Comparison of ENCODE assay signal across 22 cellular contexts in genomic region chr10:62238880-62239279, GRCh38. TPM values are rescaled to one million over a fixed set of nuclear protein-coding genes. Genes with fewer than 3 reads are reported as not detected.
DNase-seq lines count a peak whose midpoint lies in the region; ATAC-seq and TF ChIP-seq lines count a peak whose summit lies in the region.
"Had no signal": no experiment of that assay in that cellular context is flagged by ENCODE, and none has a peak within 500 bp of the region (broad histone marks: within the 10 kb centered on the region; RNA-seq: fewer than 3 reads in every experiment).

No MANE protein-coding gene starts in this region.

- peaks cover 6 to 8% of the 10 kb centered on the region in 2 donors for H3K36me3 Mint-ChIP-seq in activated T-cell treated with anti-CD3 and anti-CD28 coated beads, Interleukin-2, amount 50 U/mL, for 72 hours (ENCODE audit: insufficient read depth in 2 of 2)
- peaks cover 13% of the 10 kb centered on the region for H3K36me3 Mint-ChIP-seq in activated CD4-positive, alpha-beta memory T cell treated with anti-CD3 and anti-CD28 coated beads, Interleukin-2, amount 10 ng/mL, durations not matched to agents 7 days and 5 days (ENCODE audit: low read depth)

- peaks cover 61% of the 10 kb centered on the region for H3K4me1 Mint-ChIP-seq in activated T-cell treated with anti-CD3 and anti-CD28 coated beads, Interleukin-2, amount 50 U/mL, for 72 hours (ENCODE audit: low read depth)
- H3K4me1 Mint-ChIP-seq in activated CD4-positive, alpha-beta memory T cell treated with anti-CD3 and anti-CD28 coated beads, Interleukin-2, amount 10 ng/mL, durations not matched to agents 7 days and 5 days, result peaks cover 34% of the 10 kb centered on the region
- H3K4me1 Mint-ChIP-seq: neural crest cell had no signal

- peak overlapping the region; percentile 85 for H3K27ac Mint-ChIP-seq in activated T-cell treated with anti-CD3 and anti-CD28 coated beads, Interleukin-2, amount 50 U/mL, for 72 hours
- H3K27ac Mint-ChIP-seq in activated CD4-positive, alpha-beta memory T cell treated with anti-CD3 and anti-CD28 coated beads, Interleukin-2, amount 10 ng/mL, durations not matched to agents 7 days and 5 days, result peak overlapping the region; percentile 23
- H3K27ac Mint-ChIP-seq: dendritic cell treated with granulocyte-macrophage colony-stimulating factor and Interleukin-4, amounts not matched to agents 40 ng/mL and 50 ng/mL, for 4 days; WTC11 had no signal

- no peak for ATAC-seq in activated T-cell treated with anti-CD3 and anti-CD28 coated beads, Interleukin-2, amount 50 U/mL, for 72 hours (replicated peaks in 1 of 2)
- ATAC-seq in HG02759 (IDR thresholded peaks at IDR 0.05; ENCODE audit: unreplicated experiment), result no peak
- ATAC-seq: WTC11 had no signal

- no peaks in the 10 kb centered on the region for H3K9me2 ChIP-seq in Karpas-422 (replicated peaks; ENCODE audit: insufficient read depth, low read length)

- H3K4me3 ChIP-seq in Karpas-422 (ENCODE audit: low read length), result no peak overlapping the region
- no peak overlapping the region for H3K4me3 ChIP-seq in transverse colon
- no peak overlapping the region for H3K4me3 ChIP-seq in osteoblast (ENCODE audit: insufficient read depth, low read length)
- H3K4me3 ChIP-seq: HAP-1, right atrium auricular region, upper lobe of left lung had no signal

- no peak overlapping the region for H3K4me2 ChIP-seq in Karpas-422 (ENCODE audit: low read depth, low read length, poor library complexity, severe bottlenecking)
- H3K4me2 ChIP-seq in osteoblast (ENCODE audit: insufficient read depth, low read length), result no peak overlapping the region

- H4K20me1 ChIP-seq in Karpas-422 (ENCODE audit: insufficient read depth, low read depth, low read length), result no peaks in the 10 kb centered on the region
- H4K20me1 ChIP-seq in osteoblast (ENCODE audit: insufficient read depth, low read length), result no peaks in the 10 kb centered on the region

- POLR2A ChIA-PET in activated CD4-positive, alpha-beta memory T cell treated with anti-CD3 and anti-CD28 coated beads, Interleukin-2, amount 10 ng/mL, durations not matched to agents 7 days and 5 days (lab: Charles Lee), result interaction anchor here (0.8 to 4.4 kb wide), 7 partner anchors 25 to 339 kb away, joined by 3 to 38 read pairs (median 4); no protein-coding TSS in a partner anchor

- intact Hi-C loops in transverse colon (cut with DNase I; ENCODE audit: low total_unique reads), result no loop called here

- H3K9ac ChIP-seq in Karpas-422 (ENCODE audit: low read length), result no peak overlapping the region

- H3K79me2 ChIP-seq in Karpas-422 (ENCODE audit: low read length), result no peaks in the 10 kb centered on the region
- H3K79me2 ChIP-seq in osteoblast (ENCODE audit: insufficient read depth, low read length), result no peaks in the 10 kb centered on the region

- WGBS in transverse colon (ENCODE audit: low coverage in 1 of 2), 2 donors, result 54 to 63% methylated on average over 1 of the region's 1 CpG

- no peak overlapping the region for H3K27ac ChIP-seq in Karpas-422 (ENCODE audit: low read length)
- H3K27ac ChIP-seq in transverse colon, result peak overlapping the region in 3 of 4 donors; percentile 42 to 55 (median 43)
- H3K27ac ChIP-seq in osteoblast (ENCODE audit: low read depth, low read length), result no peak overlapping the region
- H3K27ac ChIP-seq: C4-2B, right atrium auricular region, upper lobe of left lung had no signal

- CTCF ChIA-PET in activated CD4-positive, alpha-beta memory T cell treated with anti-CD3 and anti-CD28 coated beads, Interleukin-2, amount 10 ng/mL, durations not matched to agents 7 days and 5 days (lab: Charles Lee), result interaction anchor here (1.5 to 2.4 kb wide), 4 partner anchors 184 to 342 kb away, joined by 4 to 15 read pairs (median 4); no protein-coding TSS in a partner anchor

- H2AFZ ChIP-seq in Karpas-422 (ENCODE audit: low read length), result peak overlapping the region; percentile 30; the same call in 1 of the 2 replicates
- no peak overlapping the region for H2AFZ ChIP-seq in osteoblast (ENCODE audit: low read length)

- TF ChIP-seq CTCF in transverse colon (IDR thresholded peaks at IDR 0.05), result no peak
- TF ChIP-seq CTCF in osteoblast (IDR thresholded peaks at IDR 0.05; ENCODE audit: extremely low read depth, low read depth, low read length), result no peak

- TF ChIP-seq EP300 in transverse colon (IDR thresholded peaks at IDR 0.05; ENCODE audit: low read depth), result no peak

- H3K27me3 ChIP-seq in Karpas-422 (ENCODE audit: low read length) (no peaks in the 10 kb centered on the region), transverse colon (no peaks in the 10 kb centered on the region), osteoblast (ENCODE audit: insufficient read depth, low read length) (no peaks in the 10 kb centered on the region)
- H3K27me3 ChIP-seq: right atrium auricular region, upper lobe of left lung had no signal

- no peaks in the 10 kb centered on the region for H3K27me3 Mint-ChIP-seq in activated T-cell treated with anti-CD3 and anti-CD28 coated beads, Interleukin-2, amount 50 U/mL, for 72 hours (ENCODE audit: low read depth)
- H3K27me3 Mint-ChIP-seq in activated CD4-positive, alpha-beta memory T cell treated with anti-CD3 and anti-CD28 coated beads, Interleukin-2, amount 10 ng/mL, durations not matched to agents 7 days and 5 days, result no peaks in the 10 kb centered on the region
- H3K27me3 Mint-ChIP-seq: dendritic cell treated with granulocyte-macrophage colony-stimulating factor and Interleukin-4, amounts not matched to agents 40 ng/mL and 50 ng/mL, for 4 days had no signal

- in situ Hi-C loops in transverse colon (cut with MboI; ENCODE audit: low pct_ligation_motif_present in 1 of 4, low pct_unique_long_range_greater_than_20kb in 1 of 4, low sequenced_read_pairs in 3 of 4), result loop anchor here in 3 of 4 donors (10.0 to 25.0 kb wide), 3 partner anchors 194 to 477 kb away; no protein-coding TSS in a partner anchor

- H3K9me3 ChIP-seq in Karpas-422 (ENCODE audit: low read length), result no peaks in the 10 kb centered on the region
- H3K9me3 ChIP-seq in transverse colon, result no peaks in the 10 kb centered on the region
- no peaks in the 10 kb centered on the region for H3K9me3 ChIP-seq in osteoblast (ENCODE audit: low read depth, low read length)
- H3K9me3 ChIP-seq: HAP-1, right atrium auricular region, upper lobe of left lung had no signal

- no peak for DNase-seq in activated T-cell treated with anti-CD3 and anti-CD28 coated beads, Interleukin-2, amount 50 U/mL, for 72 hours
- DNase-seq in activated T-cell treated with anti-CD3 and anti-CD28 coated beads, Interleukin-2, amount 50 U/mL, for 1 hour, result no peak
- DNase-seq in Karpas-422 (no peak), transverse colon (no peak), osteoblast (ENCODE audit: insufficient read length, low spot score, missing footprints) (no peak)
- no peak for DNase-seq in activated CD4-positive, alpha-beta memory T cell treated with anti-CD3 and anti-CD28 coated beads, Interleukin-2, amount 10 ng/mL, durations not matched to agents 7 days and 5 days
- DNase-seq: caudate nucleus; KBM-7; NCI-H1436; NCI-H2081 treated with DMSO at 0.1 percent for 48 hours; NCI-H226; NCI-H774; stimulated activated CD4-positive, alpha-beta T cell treated with anti-CD3 and anti-CD28 coated beads, Interleukin-2, amount 100 ng/mL, for 24 hours; T-helper 9 cell; upper lobe of left lung had no signal

- peaks cover 9% of the 10 kb centered on the region for H3K4me1 ChIP-seq in Karpas-422 (ENCODE audit: low read length)
- H3K4me1 ChIP-seq in transverse colon, result peaks cover 0 to 42% (median 15%) of the 10 kb centered on the region in 4 donors
- H3K4me1 ChIP-seq in osteoblast (ENCODE audit: insufficient read depth, low read length), result peaks cover 27% of the 10 kb centered on the region

- no peaks in the 10 kb centered on the region for H3K9me3 Mint-ChIP-seq in activated T-cell treated with anti-CD3 and anti-CD28 coated beads, Interleukin-2, amount 50 U/mL, for 72 hours
- H3K9me3 Mint-ChIP-seq in activated CD4-positive, alpha-beta memory T cell treated with anti-CD3 and anti-CD28 coated beads, Interleukin-2, amount 10 ng/mL, durations not matched to agents 7 days and 5 days, result no peaks in the 10 kb centered on the region
- H3K9me3 Mint-ChIP-seq: dendritic cell treated with granulocyte-macrophage colony-stimulating factor and Interleukin-4, amounts not matched to agents 40 ng/mL and 50 ng/mL, for 4 days; neural crest cell; WTC11 had no signal

- TF ChIP-seq POLR2A in transverse colon (IDR thresholded peaks at IDR 0.05), result no peak

- no peaks in the 10 kb centered on the region for H3K36me3 ChIP-seq in Karpas-422 (ENCODE audit: insufficient read depth, low read length)
- H3K36me3 ChIP-seq in transverse colon, result no peaks in the 10 kb centered on the region
- H3K36me3 ChIP-seq in osteoblast (ENCODE audit: insufficient read depth, low read length), result no peaks in the 10 kb centered on the region
- H3K36me3 ChIP-seq: HAP-1, right atrium auricular region, upper lobe of left lung had no signal

- H3K4me3 Mint-ChIP-seq in activated T-cell treated with anti-CD3 and anti-CD28 coated beads, Interleukin-2, amount 50 U/mL, for 72 hours, result peak overlapping the region in 1 of 2 donors; percentile 60
- no peak overlapping the region for H3K4me3 Mint-ChIP-seq in activated CD4-positive, alpha-beta memory T cell treated with anti-CD3 and anti-CD28 coated beads, Interleukin-2, amount 10 ng/mL, durations not matched to agents 7 days and 5 days
- H3K4me3 Mint-ChIP-seq: dendritic cell treated with granulocyte-macrophage colony-stimulating factor and Interleukin-4, amounts not matched to agents 40 ng/mL and 50 ng/mL, for 4 days; neural crest cell; WTC11 had no signal

RNA-seq across cellular contexts. Expression of gene RTKN2, which starts 29.8 kb away (rescaled TPM):
- total RNA-seq in activated T-cell treated with anti-CD3 and anti-CD28 coated beads, Interleukin-2, amount 50 U/mL, for 72 hours, result 10 to 100 TPM in 1 of 2 donors, 1 to 10 TPM in 1; 9.8 to 18.7 TPM
- total RNA-seq in Karpas-422 (2014; rRNA removed; shearing (Covaris generic); ENCODE audit: low replicate concordance), result not detected in 2 replicates
- 1 to 10 TPM; 6.6 to 6.9 TPM for total RNA-seq in activated CD4-positive, alpha-beta memory T cell treated with anti-CD3 and anti-CD28 coated beads, Interleukin-2, amount 10 ng/mL, durations not matched to agents 7 days and 5 days
- total RNA-seq in transverse colon, result 1 to 10 TPM in 1 of 4 donors, under 1 TPM in 2, not detected in 1; under 0.01 to 2.7 (median 0.68) TPM
- total RNA-seq in osteoblast, result 7.7 and 8.0 TPM in 2 replicates

Comparison
In these comparisons a context has a peak if more than half of its experiments do, and no peak if none do; other contexts are left out.
1. H3K27ac ChIP-seq: peak in transverse colon (3 of 4); none in Karpas-422 (single experiment) and osteoblast (single experiment).